Comparison of ENCODE assay signal across 12 cellular contexts in genomic region chr20:24502184-24502583, GRCh38. TPM values are rescaled to one million over a fixed set of nuclear protein-coding genes. Genes with fewer than 3 reads are reported as not detected.
DNase-seq lines count a peak whose midpoint lies in the region; ATAC-seq lines count a peak whose summit lies in the region.
"Had no signal": no experiment of that assay in that cellular context is flagged by ENCODE, and none has a peak within 500 bp of the region (broad histone marks: within the 10 kb centered on the region; RNA-seq: fewer than 3 reads in every experiment).

No MANE protein-coding gene starts in this region.

- ATAC-seq in left cardiac atrium: peak; percentile 27 to 84
- ATAC-seq: activated CD8-positive, alpha-beta T cell treated with anti-CD3 and anti-CD28 coated beads for 36 hours had no signal

- intact Hi-C loops in left cardiac atrium (cut with DNase I): loop anchor here in 1 of 2 donors (5.0 kb wide), 3 partner anchors 35 to 130 kb away; partner anchors contain the start of gene SYNDIG1
- intact Hi-C loops in cardiac septum (cut with DNase I): loop anchor here (10.0 kb wide), 2 partner anchors 113 to 273 kb away; no protein-coding TSS in a partner anchor

- DNase-seq in left cardiac atrium (peak; percentile 71), cardiac septum (ENCODE audit: low spot score) (no peak), cerebellar nuclear complex (lab: John Stamatoyannopoulos, UW) (peak; percentile 37 to 56), left kidney (ENCODE audit: low read depth, low spot score) (peak; percentile 54), foreskin melanocyte (no peak), ureter (ENCODE audit: low spot score) (no peak), COLO668 (lab: John Stamatoyannopoulos, UW; ENCODE audit: unreplicated experiment) (no peak)
- DNase-seq in stimulated activated naive CD4-positive, alpha-beta T cell (lab: John Stamatoyannopoulos, UW): no peak
- DNase-seq: activated CD8-positive, alpha-beta T cell treated with anti-CD3 and anti-CD28 coated beads for 36 hours; NCI-H187 treated with DMSO at 0.1 percent for 48 hours; trophoblast cell had no signal

RNA-seq across cellular contexts. Expression of gene SYNDIG1, which starts 32.8 kb away (rescaled TPM):
- total RNA-seq in left cardiac atrium (10 to 100 TPM; 16.7 to 28.4 TPM), cardiac septum (17.6 TPM), ureter (4.6 TPM)
- total RNA-seq: activated CD8-positive, alpha-beta T cell treated with anti-CD3 and anti-CD28 coated beads for 36 hours; B cell had no signal

Comparison
In these comparisons a context has a peak if more than half of its experiments do, and no peak if none do; other contexts are left out.
1. DNase-seq: peak in left cardiac atrium (single experiment), cerebellar nuclear complex (2 of 2) and left kidney (single experiment); none in cardiac septum (single experiment), foreskin melanocyte (single experiment), stimulated activated naive CD4-positive, alpha-beta T cell (0 of 6), ureter (single experiment) and COLO668 (single experiment).